In the genomic region with DNA sequence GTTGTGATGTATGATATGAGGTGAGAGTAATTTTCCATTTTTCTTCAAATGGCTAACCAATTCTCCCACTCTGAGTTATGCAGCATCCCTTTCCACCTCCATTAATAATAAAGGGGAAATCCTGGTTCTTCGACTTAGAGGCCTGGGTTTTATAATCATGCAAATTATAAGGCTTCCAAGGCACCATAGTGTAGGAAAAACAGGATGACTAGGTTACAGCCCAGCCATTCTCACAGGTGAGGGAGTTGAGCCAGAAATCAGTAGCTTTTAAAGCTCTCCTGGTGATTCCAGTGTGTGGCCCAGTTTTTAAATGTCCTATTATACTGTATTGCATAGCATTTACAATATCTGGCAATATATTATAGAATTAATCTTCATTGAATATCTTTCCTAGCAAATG, we compare ENCODE assay signal across 2 cellular contexts.
TF ChIP-seq lines count a peak whose summit lies in the region.

No MANE protein-coding gene starts in this region.

TF ChIP-seq in GM23338, 12 proteins besides CTCF, POLR2A, EP300 and RAD21 (continued from another document):
- TF ChIP-seq, protein P1, sequence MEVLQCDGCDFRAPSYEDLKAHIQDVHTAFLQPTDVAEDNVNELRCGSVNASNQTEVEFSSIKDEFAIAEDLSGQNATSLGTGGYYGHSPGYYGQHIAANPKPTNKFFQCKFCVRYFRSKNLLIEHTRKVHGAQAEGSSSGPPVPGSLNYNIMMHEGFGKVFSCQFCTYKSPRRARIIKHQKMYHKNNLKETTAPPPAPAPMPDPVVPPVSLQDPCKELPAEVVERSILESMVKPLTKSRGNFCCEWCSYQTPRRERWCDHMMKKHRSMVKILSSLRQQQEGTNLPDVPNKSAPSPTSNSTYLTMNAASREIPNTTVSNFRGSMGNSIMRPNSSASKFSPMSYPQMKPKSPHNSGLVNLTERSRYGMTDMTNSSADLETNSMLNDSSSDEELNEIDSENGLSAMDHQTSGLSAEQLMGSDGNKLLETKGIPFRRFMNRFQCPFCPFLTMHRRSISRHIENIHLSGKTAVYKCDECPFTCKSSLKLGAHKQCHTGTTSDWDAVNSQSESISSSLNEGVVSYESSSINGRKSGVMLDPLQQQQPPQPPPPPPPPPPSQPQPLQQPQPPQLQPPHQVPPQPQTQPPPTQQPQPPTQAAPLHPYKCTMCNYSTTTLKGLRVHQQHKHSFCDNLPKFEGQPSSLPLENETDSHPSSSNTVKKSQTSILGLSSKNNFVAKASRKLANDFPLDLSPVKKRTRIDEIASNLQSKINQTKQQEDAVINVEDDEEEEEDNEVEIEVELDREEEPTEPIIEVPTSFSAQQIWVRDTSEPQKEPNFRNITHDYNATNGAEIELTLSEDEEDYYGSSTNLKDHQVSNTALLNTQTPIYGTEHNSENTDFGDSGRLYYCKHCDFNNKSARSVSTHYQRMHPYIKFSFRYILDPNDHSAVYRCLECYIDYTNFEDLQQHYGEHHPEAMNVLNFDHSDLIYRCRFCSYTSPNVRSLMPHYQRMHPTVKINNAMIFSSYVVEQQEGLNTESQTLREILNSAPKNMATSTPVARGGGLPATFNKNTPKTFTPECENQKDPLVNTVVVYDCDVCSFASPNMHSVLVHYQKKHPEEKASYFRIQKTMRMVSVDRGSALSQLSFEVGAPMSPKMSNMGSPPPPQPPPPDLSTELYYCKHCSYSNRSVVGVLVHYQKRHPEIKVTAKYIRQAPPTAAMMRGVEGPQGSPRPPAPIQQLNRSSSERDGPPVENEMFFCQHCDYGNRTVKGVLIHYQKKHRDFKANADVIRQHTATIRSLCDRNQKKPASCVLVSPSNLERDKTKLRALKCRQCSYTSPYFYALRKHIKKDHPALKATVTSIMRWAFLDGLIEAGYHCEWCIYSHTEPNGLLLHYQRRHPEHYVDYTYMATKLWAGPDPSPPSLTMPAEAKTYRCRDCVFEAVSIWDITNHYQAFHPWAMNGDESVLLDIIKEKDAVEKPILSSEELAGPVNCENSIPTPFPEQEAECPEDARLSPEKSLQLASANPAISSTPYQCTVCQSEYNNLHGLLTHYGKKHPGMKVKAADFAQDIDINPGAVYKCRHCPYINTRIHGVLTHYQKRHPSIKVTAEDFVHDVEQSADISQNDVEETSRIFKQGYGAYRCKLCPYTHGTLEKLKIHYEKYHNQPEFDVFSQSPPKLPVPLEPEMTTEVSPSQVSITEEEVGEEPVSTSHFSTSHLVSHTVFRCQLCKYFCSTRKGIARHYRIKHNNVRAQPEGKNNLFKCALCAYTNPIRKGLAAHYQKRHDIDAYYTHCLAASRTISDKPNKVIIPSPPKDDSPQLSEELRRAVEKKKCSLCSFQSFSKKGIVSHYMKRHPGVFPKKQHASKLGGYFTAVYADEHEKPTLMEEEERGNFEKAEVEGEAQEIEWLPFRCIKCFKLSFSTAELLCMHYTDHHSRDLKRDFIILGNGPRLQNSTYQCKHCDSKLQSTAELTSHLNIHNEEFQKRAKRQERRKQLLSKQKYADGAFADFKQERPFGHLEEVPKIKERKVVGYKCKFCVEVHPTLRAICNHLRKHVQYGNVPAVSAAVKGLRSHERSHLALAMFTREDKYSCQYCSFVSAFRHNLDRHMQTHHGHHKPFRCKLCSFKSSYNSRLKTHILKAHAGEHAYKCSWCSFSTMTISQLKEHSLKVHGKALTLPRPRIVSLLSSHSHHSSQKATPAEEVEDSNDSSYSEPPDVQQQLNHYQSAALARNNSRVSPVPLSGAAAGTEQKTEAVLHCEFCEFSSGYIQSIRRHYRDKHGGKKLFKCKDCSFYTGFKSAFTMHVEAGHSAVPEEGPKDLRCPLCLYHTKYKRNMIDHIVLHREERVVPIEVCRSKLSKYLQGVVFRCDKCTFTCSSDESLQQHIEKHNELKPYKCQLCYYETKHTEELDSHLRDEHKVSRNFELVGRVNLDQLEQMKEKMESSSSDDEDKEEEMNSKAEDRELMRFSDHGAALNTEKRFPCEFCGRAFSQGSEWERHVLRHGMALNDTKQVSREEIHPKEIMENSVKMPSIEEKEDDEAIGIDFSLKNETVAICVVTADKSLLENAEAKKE (CRISPR knock-in tag; IDR thresholded peaks at IDR 0.05): no peak
- TF ChIP-seq EZH2 (IDR thresholded peaks at IDR 0.05; ENCODE audit: low read depth, unreplicated experiment) (no peak), EZH2phosphoT487 (IDR thresholded peaks at IDR 0.05; ENCODE audit: unreplicated experiment) (no peak), NANOG (IDR thresholded peaks at IDR 0.05; ENCODE audit: borderline replicate concordance) (no peak), ZNF331 (CRISPR knock-in tag; IDR thresholded peaks at IDR 0.05; ENCODE audit: low read depth) (no peak), POLR2AphosphoS5 (IDR thresholded peaks at IDR 0.05; ENCODE audit: low read depth) (no peak), STAT1 (IDR thresholded peaks at IDR 0.05; ENCODE audit: unreplicated experiment) (no peak), JUNB (IDR thresholded peaks at IDR 0.05; ENCODE audit: unreplicated experiment) (no peak), CREB1 (CRISPR knock-in tag; IDR thresholded peaks at IDR 0.05; ENCODE audit: low read depth) (no peak)
- TF ChIP-seq, protein P2, sequence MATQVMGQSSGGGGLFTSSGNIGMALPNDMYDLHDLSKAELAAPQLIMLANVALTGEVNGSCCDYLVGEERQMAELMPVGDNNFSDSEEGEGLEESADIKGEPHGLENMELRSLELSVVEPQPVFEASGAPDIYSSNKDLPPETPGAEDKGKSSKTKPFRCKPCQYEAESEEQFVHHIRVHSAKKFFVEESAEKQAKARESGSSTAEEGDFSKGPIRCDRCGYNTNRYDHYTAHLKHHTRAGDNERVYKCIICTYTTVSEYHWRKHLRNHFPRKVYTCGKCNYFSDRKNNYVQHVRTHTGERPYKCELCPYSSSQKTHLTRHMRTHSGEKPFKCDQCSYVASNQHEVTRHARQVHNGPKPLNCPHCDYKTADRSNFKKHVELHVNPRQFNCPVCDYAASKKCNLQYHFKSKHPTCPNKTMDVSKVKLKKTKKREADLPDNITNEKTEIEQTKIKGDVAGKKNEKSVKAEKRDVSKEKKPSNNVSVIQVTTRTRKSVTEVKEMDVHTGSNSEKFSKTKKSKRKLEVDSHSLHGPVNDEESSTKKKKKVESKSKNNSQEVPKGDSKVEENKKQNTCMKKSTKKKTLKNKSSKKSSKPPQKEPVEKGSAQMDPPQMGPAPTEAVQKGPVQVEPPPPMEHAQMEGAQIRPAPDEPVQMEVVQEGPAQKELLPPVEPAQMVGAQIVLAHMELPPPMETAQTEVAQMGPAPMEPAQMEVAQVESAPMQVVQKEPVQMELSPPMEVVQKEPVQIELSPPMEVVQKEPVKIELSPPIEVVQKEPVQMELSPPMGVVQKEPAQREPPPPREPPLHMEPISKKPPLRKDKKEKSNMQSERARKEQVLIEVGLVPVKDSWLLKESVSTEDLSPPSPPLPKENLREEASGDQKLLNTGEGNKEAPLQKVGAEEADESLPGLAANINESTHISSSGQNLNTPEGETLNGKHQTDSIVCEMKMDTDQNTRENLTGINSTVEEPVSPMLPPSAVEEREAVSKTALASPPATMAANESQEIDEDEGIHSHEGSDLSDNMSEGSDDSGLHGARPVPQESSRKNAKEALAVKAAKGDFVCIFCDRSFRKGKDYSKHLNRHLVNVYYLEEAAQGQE (IDR thresholded peaks at IDR 0.05; ENCODE audit: unreplicated experiment): no peak

TF ChIP-seq in WTC11, 78 proteins besides CTCF, POLR2A, EP300 and RAD21 (continued from another document):
- TF ChIP-seq, protein P3, sequence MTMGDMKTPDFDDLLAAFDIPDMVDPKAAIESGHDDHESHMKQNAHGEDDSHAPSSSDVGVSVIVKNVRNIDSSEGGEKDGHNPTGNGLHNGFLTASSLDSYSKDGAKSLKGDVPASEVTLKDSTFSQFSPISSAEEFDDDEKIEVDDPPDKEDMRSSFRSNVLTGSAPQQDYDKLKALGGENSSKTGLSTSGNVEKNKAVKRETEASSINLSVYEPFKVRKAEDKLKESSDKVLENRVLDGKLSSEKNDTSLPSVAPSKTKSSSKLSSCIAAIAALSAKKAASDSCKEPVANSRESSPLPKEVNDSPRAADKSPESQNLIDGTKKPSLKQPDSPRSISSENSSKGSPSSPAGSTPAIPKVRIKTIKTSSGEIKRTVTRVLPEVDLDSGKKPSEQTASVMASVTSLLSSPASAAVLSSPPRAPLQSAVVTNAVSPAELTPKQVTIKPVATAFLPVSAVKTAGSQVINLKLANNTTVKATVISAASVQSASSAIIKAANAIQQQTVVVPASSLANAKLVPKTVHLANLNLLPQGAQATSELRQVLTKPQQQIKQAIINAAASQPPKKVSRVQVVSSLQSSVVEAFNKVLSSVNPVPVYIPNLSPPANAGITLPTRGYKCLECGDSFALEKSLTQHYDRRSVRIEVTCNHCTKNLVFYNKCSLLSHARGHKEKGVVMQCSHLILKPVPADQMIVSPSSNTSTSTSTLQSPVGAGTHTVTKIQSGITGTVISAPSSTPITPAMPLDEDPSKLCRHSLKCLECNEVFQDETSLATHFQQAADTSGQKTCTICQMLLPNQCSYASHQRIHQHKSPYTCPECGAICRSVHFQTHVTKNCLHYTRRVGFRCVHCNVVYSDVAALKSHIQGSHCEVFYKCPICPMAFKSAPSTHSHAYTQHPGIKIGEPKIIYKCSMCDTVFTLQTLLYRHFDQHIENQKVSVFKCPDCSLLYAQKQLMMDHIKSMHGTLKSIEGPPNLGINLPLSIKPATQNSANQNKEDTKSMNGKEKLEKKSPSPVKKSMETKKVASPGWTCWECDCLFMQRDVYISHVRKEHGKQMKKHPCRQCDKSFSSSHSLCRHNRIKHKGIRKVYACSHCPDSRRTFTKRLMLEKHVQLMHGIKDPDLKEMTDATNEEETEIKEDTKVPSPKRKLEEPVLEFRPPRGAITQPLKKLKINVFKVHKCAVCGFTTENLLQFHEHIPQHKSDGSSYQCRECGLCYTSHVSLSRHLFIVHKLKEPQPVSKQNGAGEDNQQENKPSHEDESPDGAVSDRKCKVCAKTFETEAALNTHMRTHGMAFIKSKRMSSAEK (CRISPR knock-in tag; IDR thresholded peaks at IDR 0.05; ENCODE audit: borderline replicate concordance): no peak
- TF ChIP-seq TP53 (CRISPR knock-in tag; IDR thresholded peaks at IDR 0.05) (no peak), ZNF423 (CRISPR knock-in tag; IDR thresholded peaks at IDR 0.05) (no peak), NFYB (CRISPR knock-in tag; conservative IDR thresholded peaks at IDR 0.05; ENCODE audit: low read depth) (no peak), CREM (CRISPR knock-in tag; IDR thresholded peaks at IDR 0.05) (no peak), ZNF671 (CRISPR knock-in tag; IDR thresholded peaks at IDR 0.05) (no peak), HMGA2 (CRISPR knock-in tag; IDR thresholded peaks at IDR 0.05) (no peak), CBFB (CRISPR knock-in tag; IDR thresholded peaks at IDR 0.05; ENCODE audit: low read depth) (no peak), TEAD4 (CRISPR knock-in tag; IDR thresholded peaks at IDR 0.05) (no peak), CREB1 (CRISPR knock-in tag; IDR thresholded peaks at IDR 0.05) (no peak)
- TF ChIP-seq, protein P4, sequence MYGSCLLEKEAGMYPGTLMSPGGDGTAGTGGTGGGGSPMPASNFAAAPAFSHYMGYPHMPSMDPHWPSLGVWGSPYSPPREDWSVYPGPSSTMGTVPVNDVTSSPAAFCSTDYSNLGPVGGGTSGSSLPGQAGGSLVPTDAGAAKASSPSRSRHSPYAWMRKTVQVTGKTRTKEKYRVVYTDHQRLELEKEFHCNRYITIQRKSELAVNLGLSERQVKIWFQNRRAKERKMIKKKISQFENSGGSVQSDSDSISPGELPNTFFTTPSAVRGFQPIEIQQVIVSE (CRISPR knock-in tag; IDR thresholded peaks at IDR 0.05; ENCODE audit: borderline replicate concordance): no peak
TF ChIP-seq in WTC11: peak in this region for 0.
